32 cellular contexts compared by ENCODE assay signal in genomic region chr16:83315271-83315670, GRCh38.
"Had no signal": no experiment of that assay in that cellular context is flagged by ENCODE, and none has a peak within 500 bp of the region (broad histone marks: within the 10 kb centered on the region; RNA-seq: fewer than 3 reads in every experiment).

No MANE protein-coding gene starts in this region.

- H3K9me3 Mint-ChIP-seq: activated CD4-positive, alpha-beta memory T cell treated with anti-CD3 and anti-CD28 coated beads, Interleukin-2, amount 10 ng/mL, durations not matched to agents 7 days and 5 days; central memory CD8-positive, alpha-beta T cell; endodermal cell; natural killer cell treated with Interleukin-12 subunit alpha and Interleukin-12 subunit beta and Interleukin-15 and Interleukin-18, amount 100 ng/mL, for 72 hours; T-helper 1 cell treated with Interleukin-12 subunit alpha and Interleukin-12 subunit beta and Interleukin-4 antibody, amounts not matched to agents 30 μg/mL and 1 μg/mL, for 36 hours had no signal

- ATAC-seq: activated CD4-positive, CD25-positive, alpha-beta regulatory T cell treated with anti-CD3 and anti-CD28 coated beads, Interleukin-2, amount 50 U/mL, for 24 hours; activated T-helper 17 cell treated with anti-CD3 and anti-CD28 coated beads, Interleukin-2, amount 50 U/mL, for 72 hours; gastrocnemius medialis; mucosa of descending colon; natural killer cell treated with Interleukin-12 subunit alpha and Interleukin-12 subunit beta and Interleukin-15 and Interleukin-18, amount 100 ng/mL, for 72 hours; right cardiac atrium had no signal

- H3K27ac ChIP-seq: adrenal gland, ascending aorta, breast epithelium, esophagus squamous epithelium, gastrocnemius medialis, left ventricle myocardium inferior, spleen, tibial nerve, WERI-Rb-1 had no signal

- H3K4me3 Mint-ChIP-seq: activated CD4-positive, alpha-beta memory T cell treated with anti-CD3 and anti-CD28 coated beads, Interleukin-2, amount 10 ng/mL, durations not matched to agents 7 days and 5 days; activated naive CD8-positive, alpha-beta T cell; activated T-cell treated with anti-CD3 and anti-CD28 coated beads, Interleukin-2, amount 50 U/mL, for 24 hours; activated T-helper 17 cell treated with anti-CD3 and anti-CD28 coated beads, Interleukin-2, amount 50 U/mL, for 72 hours; central memory CD8-positive, alpha-beta T cell; dendritic cell treated with granulocyte-macrophage colony-stimulating factor and Interleukin-4, amounts not matched to agents 40 ng/mL and 50 ng/mL, for 4 days; endodermal cell; natural killer cell treated with Interleukin-12 subunit alpha and Interleukin-12 subunit beta and Interleukin-15 and Interleukin-18, amount 100 ng/mL, for 72 hours; T-helper 1 cell treated with Interleukin-12 subunit alpha and Interleukin-12 subunit beta and Interleukin-4 antibody, amounts not matched to agents 30 μg/mL and 1 μg/mL, for 36 hours had no signal

- H3K4me1 Mint-ChIP-seq: activated CD4-positive, alpha-beta memory T cell treated with anti-CD3 and anti-CD28 coated beads, Interleukin-2, amount 10 ng/mL, durations not matched to agents 7 days and 5 days; activated T-helper 17 cell treated with anti-CD3 and anti-CD28 coated beads, Interleukin-2, amount 50 U/mL, for 72 hours; central memory CD8-positive, alpha-beta T cell had no signal

- H3K27me3 Mint-ChIP-seq: activated CD4-positive, alpha-beta memory T cell treated with anti-CD3 and anti-CD28 coated beads, Interleukin-2, amount 10 ng/mL, durations not matched to agents 7 days and 5 days; activated naive CD8-positive, alpha-beta T cell; activated T-cell treated with anti-CD3 and anti-CD28 coated beads, Interleukin-2, amount 50 U/mL, for 24 hours; dendritic cell treated with granulocyte-macrophage colony-stimulating factor and Interleukin-4, amounts not matched to agents 40 ng/mL and 50 ng/mL, for 4 days had no signal

- H3K36me3 Mint-ChIP-seq: activated naive CD8-positive, alpha-beta T cell; natural killer cell treated with Interleukin-12 subunit alpha and Interleukin-12 subunit beta and Interleukin-15 and Interleukin-18, amount 100 ng/mL, for 72 hours had no signal

- DNase-seq: activated CD4-positive, alpha-beta memory T cell treated with anti-CD3 and anti-CD28 coated beads, Interleukin-2, amount 10 ng/mL, durations not matched to agents 7 days and 5 days; activated CD4-positive, alpha-beta T cell treated with anti-CD3 and anti-CD28 coated beads for 48 hours; activated CD8-positive, alpha-beta memory T cell treated with anti-CD3 and anti-CD28 coated beads, Interleukin-2, amount 50 U/mL, for 48 hours; activated naive CD4-positive, alpha-beta T cell; activated T-cell treated with anti-CD3 and anti-CD28 coated beads, Interleukin-2, amount 50 U/mL, for 24 hours; adrenal gland; endodermal cell; esophagus squamous epithelium; gastrocnemius medialis; glutamatergic neuron; islet precursor cell; left ventricle myocardium inferior; mesendoderm; mucosa of descending colon; posterior cingulate gyrus; right cardiac atrium; spleen; stimulated activated CD4-positive, alpha-beta T cell treated with anti-CD3 and anti-CD28 coated beads, Interleukin-2, amount 100 ng/mL, for 48 hours; stimulated activated naive CD4-positive, alpha-beta T cell treated with Interleukin-2 at 50 U/mL for 16 hours; T-helper 9 cell; WERI-Rb-1 had no signal

- H3K9me3 ChIP-seq: adrenal gland, ascending aorta, breast epithelium, esophagus squamous epithelium, gastrocnemius medialis, left ventricle myocardium inferior, mucosa of descending colon, spleen, tibial nerve had no signal

- H3K4me3 ChIP-seq: adrenal gland, ascending aorta, breast epithelium, esophagus squamous epithelium, gastrocnemius medialis, left ventricle myocardium inferior, lung, mucosa of descending colon, spleen, tibial nerve had no signal

- H3K27me3 ChIP-seq: adrenal gland, ascending aorta, esophagus squamous epithelium, gastrocnemius medialis, tibial nerve had no signal

- H3K27ac Mint-ChIP-seq: activated CD4-positive, alpha-beta memory T cell treated with anti-CD3 and anti-CD28 coated beads, Interleukin-2, amount 10 ng/mL, durations not matched to agents 7 days and 5 days; activated naive CD8-positive, alpha-beta T cell; activated T-cell treated with anti-CD3 and anti-CD28 coated beads, Interleukin-2, amount 50 U/mL, for 24 hours; activated T-helper 17 cell treated with anti-CD3 and anti-CD28 coated beads, Interleukin-2, amount 50 U/mL, for 72 hours; dendritic cell treated with granulocyte-macrophage colony-stimulating factor and Interleukin-4, amounts not matched to agents 40 ng/mL and 50 ng/mL, for 4 days; endodermal cell; natural killer cell treated with Interleukin-12 subunit alpha and Interleukin-12 subunit beta and Interleukin-15 and Interleukin-18, amount 100 ng/mL, for 72 hours; T-helper 1 cell treated with Interleukin-12 subunit alpha and Interleukin-12 subunit beta and Interleukin-4 antibody, amounts not matched to agents 30 μg/mL and 1 μg/mL, for 36 hours had no signal

- H3K36me3 ChIP-seq: adrenal gland, ascending aorta, breast epithelium, esophagus squamous epithelium, gastrocnemius medialis, left ventricle myocardium inferior, spleen, tibial nerve, WERI-Rb-1 had no signal

- H3K4me1 ChIP-seq: adrenal gland, ascending aorta, breast epithelium, esophagus squamous epithelium, spleen, tibial nerve had no signal
